14 cellular contexts compared by ENCODE assay signal in the genomic region with DNA sequence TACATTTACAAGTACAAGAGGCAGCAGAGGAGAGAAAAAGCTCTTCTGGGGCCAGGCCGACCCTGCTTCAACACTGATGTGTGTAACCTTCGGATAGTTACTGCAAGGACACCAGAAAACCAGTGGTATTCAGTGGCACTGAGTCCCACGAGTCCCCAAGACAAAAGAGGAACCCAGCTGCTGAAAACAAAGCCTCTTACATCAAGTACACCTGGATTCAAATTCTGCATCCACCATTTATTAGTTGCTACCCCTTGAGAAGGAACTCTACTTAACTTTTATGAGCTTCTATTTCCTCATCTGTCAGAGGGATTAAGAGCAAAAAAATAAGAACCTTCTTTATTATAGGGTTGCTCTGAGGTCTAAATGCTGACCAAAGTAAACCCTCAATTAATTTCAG.
"Had no signal": no experiment of that assay in that cellular context is flagged by ENCODE, and none has a peak within 500 bp of the region (broad histone marks: within the 10 kb centered on the region; RNA-seq: fewer than 3 reads in every experiment).

No MANE protein-coding gene starts in this region.

- H3K27me3 ChIP-seq: esophagus muscularis mucosa, neural progenitor cell, ovary, sigmoid colon, upper lobe of right lung had no signal

- ATAC-seq: activated T-helper 17 cell treated with anti-CD3 and anti-CD28 coated beads, Interleukin-2, amount 50 U/mL, for 72 hours; upper lobe of right lung had no signal

- H2AFZ ChIP-seq: neural progenitor cell had no signal

- H3K36me3 ChIP-seq: neural progenitor cell, ovary had no signal

- H3K27me3 Mint-ChIP-seq: activated T-helper 17 cell treated with anti-CD3 and anti-CD28 coated beads, Interleukin-2, amount 50 U/mL, for 72 hours; naive B cell had no signal

- H3K27ac ChIP-seq: coronary artery, esophagus muscularis mucosa, neural progenitor cell, ovary, sigmoid colon, thoracic aorta, upper lobe of right lung had no signal

- DNase-seq: activated CD8-positive, alpha-beta memory T cell treated with anti-CD3 and anti-CD28 coated beads for 24 hours; activated naive CD4-positive, alpha-beta T cell treated with anti-CD3 and anti-CD28 coated beads for 36 hours; central memory CD4-positive, alpha-beta T cell; islet precursor cell; naive B cell; ovary; sigmoid colon; stimulated activated CD4-positive, alpha-beta T cell treated with anti-CD3 and anti-CD28 coated beads, Interleukin-2, amount 100 ng/mL, for 24 hours; upper lobe of right lung had no signal

- H3K4me3 ChIP-seq: coronary artery, esophagus muscularis mucosa, neural progenitor cell, ovary, sigmoid colon, thoracic aorta, upper lobe of right lung had no signal

- H3K9me3 Mint-ChIP-seq: activated naive CD4-positive, alpha-beta T cell treated with anti-CD3 and anti-CD28 coated beads for 36 hours; activated T-helper 17 cell treated with anti-CD3 and anti-CD28 coated beads, Interleukin-2, amount 50 U/mL, for 72 hours; naive B cell; neural progenitor cell had no signal

- H3K4me2 ChIP-seq: neural progenitor cell had no signal

- H3K27ac Mint-ChIP-seq: activated naive CD4-positive, alpha-beta T cell treated with anti-CD3 and anti-CD28 coated beads for 36 hours; activated T-helper 17 cell treated with anti-CD3 and anti-CD28 coated beads, Interleukin-2, amount 50 U/mL, for 72 hours; neural progenitor cell had no signal

- H3K9me3 ChIP-seq: esophagus muscularis mucosa, ovary, sigmoid colon, thoracic aorta, upper lobe of right lung had no signal

- H3K4me3 Mint-ChIP-seq: activated naive CD4-positive, alpha-beta T cell treated with anti-CD3 and anti-CD28 coated beads for 36 hours; activated T-helper 17 cell treated with anti-CD3 and anti-CD28 coated beads, Interleukin-2, amount 50 U/mL, for 72 hours; neural progenitor cell had no signal
